ENCODE assay signal across 9 cellular contexts in genomic region chr2:70552501-70553333, GRCh38. TPM values are rescaled to one million over a fixed set of nuclear protein-coding genes. Genes with fewer than 3 reads are reported as not detected.
DNase-seq lines count a peak whose midpoint lies in the region; ATAC-seq and TF ChIP-seq lines count a peak whose summit lies in the region.
"Had no signal": no experiment of that assay in that cellular context is flagged by ENCODE, and none has a peak within 500 bp of the region (broad histone marks: within the 10 kb centered on the region; RNA-seq: fewer than 3 reads in every experiment).

No MANE protein-coding gene starts in this region.

- no peaks in the 10 kb centered on the region for H3K9me3 Mint-ChIP-seq in activated T-helper 1 cell treated with anti-CD3 and anti-CD28 coated beads, Interleukin-12 subunit alpha, Interleukin-12 subunit beta, Interleukin-2, Interleukin-4 antibody, amounts not matched to agents 30 ng/mL and 10 ng/mL and 1 ng/mL, durations not matched to agents 14 hours and 24 hours and 36 hours

- H3K9me3 ChIP-seq in stomach: no peaks in the 10 kb centered on the region

- peak overlapping the region; percentile 64; the same call in 1 of the 2 replicates for H3K9ac ChIP-seq in KMS-11

- H3K36me3 ChIP-seq in KMS-11 (ENCODE audit: insufficient read depth): no peaks in the 10 kb centered on the region
- no peaks in the 10 kb centered on the region for H3K36me3 ChIP-seq in kidney epithelial cell (ENCODE audit: control insufficient read depth, insufficient read depth, low read length)
- no peaks in the 10 kb centered on the region for H3K36me3 ChIP-seq in stomach

- no peak for ATAC-seq in HG02840 (IDR thresholded peaks at IDR 0.05; ENCODE audit: low FRiP score, unreplicated experiment)

- no peak for TF ChIP-seq POLR2A in stomach (IDR thresholded peaks at IDR 0.05)

- intact Hi-C loops in activated T-helper 1 cell treated with anti-CD3 and anti-CD28 coated beads, Interleukin-12 subunit alpha, Interleukin-12 subunit beta, Interleukin-2, Interleukin-4 antibody, amounts not matched to agents 30 ng/mL and 10 ng/mL and 1 ng/mL, durations not matched to agents 14 hours and 24 hours and 36 hours (cut with micrococcal nuclease): loop anchor here (1.0 to 5.0 kb wide), 4 partner anchors 96 to 335 kb away; partner anchors contain the start of gene FAM136A
- intact Hi-C loops in stomach (cut with DNase I; ENCODE audit: low total_unique reads): no loop called here

- peak overlapping the region; percentile 82 for H3K4me3 Mint-ChIP-seq in activated T-helper 1 cell treated with anti-CD3 and anti-CD28 coated beads, Interleukin-12 subunit alpha, Interleukin-12 subunit beta, Interleukin-2, Interleukin-4 antibody, amounts not matched to agents 30 ng/mL and 10 ng/mL and 1 ng/mL, durations not matched to agents 14 hours and 24 hours and 36 hours

- peaks cover 32% of the 10 kb centered on the region for H3K4me1 ChIP-seq in KMS-11 (ENCODE audit: low read depth, poor library complexity, severe bottlenecking)
- H3K4me1 ChIP-seq in stomach: peaks cover 0 to 45% (median 30%) of the 10 kb centered on the region in 4 donors

- TF ChIP-seq CTCF in KMS-11 (conservative IDR thresholded peaks at IDR 0.05; ENCODE audit: low read depth, low read length): no peak
- TF ChIP-seq CTCF in kidney epithelial cell (IDR thresholded peaks at IDR 0.05; ENCODE audit: insufficient read depth, low read length, poor library complexity, severe bottlenecking): no peak
- TF ChIP-seq CTCF in stomach (IDR thresholded peaks at IDR 0.05): no peak

- H3K4me3 ChIP-seq in KMS-11 (IDR thresholded peaks at IDR 0.05; ENCODE audit: insufficient read depth, low read depth, low read length) (no peak overlapping the region), kidney epithelial cell (ENCODE audit: low read depth, low read length) (peak overlapping the region; percentile 64), stomach (peak overlapping the region; percentile 60 to 85 (median 72))

- H3K27ac Mint-ChIP-seq in activated T-helper 1 cell treated with anti-CD3 and anti-CD28 coated beads, Interleukin-12 subunit alpha, Interleukin-12 subunit beta, Interleukin-2, Interleukin-4 antibody, amounts not matched to agents 30 ng/mL and 10 ng/mL and 1 ng/mL, durations not matched to agents 14 hours and 24 hours and 36 hours: no peak overlapping the region

- peak overlapping the region; percentile 96 for H2AFZ ChIP-seq in KMS-11 (ENCODE audit: low read depth)

- H3K27me3 ChIP-seq in KMS-11 (ENCODE audit: insufficient read depth, low read depth) (no peaks in the 10 kb centered on the region), kidney epithelial cell (ENCODE audit: control insufficient read depth, insufficient read depth, low read length) (peaks cover 4% of the 10 kb centered on the region), stomach (peaks cover 0 to 45% (median 17%) of the 10 kb centered on the region in 3 donors)

- DNase-seq in CD1c-positive myeloid dendritic cell (ENCODE audit: extremely low spot score) (peak; percentile 44), kidney epithelial cell (ENCODE audit: low read depth) (no peak), stomach (peak; percentile 35), GM19240 (ENCODE audit: insufficient read length, low spot score) (no peak), A172 (ENCODE audit: low spot score) (no peak)
- no peak for DNase-seq in activated T-helper 1 cell treated with anti-CD3 and anti-CD28 coated beads, Interleukin-12 subunit alpha, Interleukin-12 subunit beta, Interleukin-2, Interleukin-4 antibody, amounts not matched to agents 30 ng/mL and 10 ng/mL and 1 ng/mL, durations not matched to agents 14 hours and 24 hours and 36 hours (ENCODE audit: low spot score)

- H3K36me3 Mint-ChIP-seq in activated T-helper 1 cell treated with anti-CD3 and anti-CD28 coated beads, Interleukin-12 subunit alpha, Interleukin-12 subunit beta, Interleukin-2, Interleukin-4 antibody, amounts not matched to agents 30 ng/mL and 10 ng/mL and 1 ng/mL, durations not matched to agents 14 hours and 24 hours and 36 hours (ENCODE audit: low read depth): no peaks in the 10 kb centered on the region

- H4K20me1 ChIP-seq in KMS-11 (ENCODE audit: insufficient read depth): no peaks in the 10 kb centered on the region

- peak overlapping the region; percentile 75 for H3K4me2 ChIP-seq in KMS-11

- peaks cover 24% of the 10 kb centered on the region for H3K4me1 Mint-ChIP-seq in activated T-helper 1 cell treated with anti-CD3 and anti-CD28 coated beads, Interleukin-12 subunit alpha, Interleukin-12 subunit beta, Interleukin-2, Interleukin-4 antibody, amounts not matched to agents 30 ng/mL and 10 ng/mL and 1 ng/mL, durations not matched to agents 14 hours and 24 hours and 36 hours (ENCODE audit: low read depth)

- no peak for TF ChIP-seq EP300 in stomach (IDR thresholded peaks at IDR 0.05)

- H3K27me3 Mint-ChIP-seq in activated T-helper 1 cell treated with anti-CD3 and anti-CD28 coated beads, Interleukin-12 subunit alpha, Interleukin-12 subunit beta, Interleukin-2, Interleukin-4 antibody, amounts not matched to agents 30 ng/mL and 10 ng/mL and 1 ng/mL, durations not matched to agents 14 hours and 24 hours and 36 hours (ENCODE audit: insufficient read depth): peaks cover 45% of the 10 kb centered on the region

- WGBS in stomach, 5 donors: 1 to 2% (median 1%) methylated on average over 41 to 45 of the region's 45 CpGs

- H3K79me2 ChIP-seq in KMS-11 (ENCODE audit: insufficient read depth, low read depth): no peaks in the 10 kb centered on the region

- H3K27ac ChIP-seq in KMS-11 (peak overlapping the region; percentile 41; the same call in 1 of the 2 replicates), stomach (peak overlapping the region; percentile 82 to 93 (median 86))

RNA-seq across cellular contexts. Expression of gene TGFA, which starts 0.9 kb away (rescaled TPM):
- not detected in 2 replicates for total RNA-seq in activated T-helper 1 cell treated with anti-CD3 and anti-CD28 coated beads, Interleukin-12 subunit alpha, Interleukin-12 subunit beta, Interleukin-2, Interleukin-4 antibody, amounts not matched to agents 30 ng/mL and 10 ng/mL and 1 ng/mL, durations not matched to agents 14 hours and 24 hours and 36 hours
- total RNA-seq in kidney epithelial cell: 72.1 and 74.4 TPM in 2 replicates
- 10 to 100 TPM in 2 of 5 donors, 1 to 10 TPM in 1, under 1 TPM in 1, not detected in 1; 0.89 to 16.0 (median 8.8) TPM for total RNA-seq in stomach
- 1 to 10 TPM; 2.4 to 3.8 (median 3.7) TPM for polyA plus RNA-seq in stomach
- total RNA-seq in A172 (2014; rRNA removed; shearing (Covaris generic)): 0.31 and 1.0 TPM in 2 replicates
- total RNA-seq: fibroblast of lung had no signal

Comparison
In these comparisons a context has a peak if more than half of its experiments do, and no peak if none do; other contexts are left out.
1. DNase-seq: peak in CD1c-positive myeloid dendritic cell (single experiment) and stomach (single experiment); none in activated T-helper 1 cell treated with anti-CD3 and anti-CD28 coated beads, Interleukin-12 subunit alpha, Interleukin-12 subunit beta, Interleukin-2, Interleukin-4 antibody, amounts not matched to agents 30 ng/mL and 10 ng/mL and 1 ng/mL, durations not matched to agents 14 hours and 24 hours and 36 hours (single experiment), kidney epithelial cell (single experiment), GM19240 (single experiment) and A172 (single experiment).